ENCODE assay signal across 18 cellular contexts in genomic region chr22:26918236-26918635, GRCh38.
"Had no signal": no experiment of that assay in that cellular context is flagged by ENCODE, and none has a peak within 500 bp of the region (broad histone marks: within the 10 kb centered on the region; RNA-seq: fewer than 3 reads in every experiment).

No MANE protein-coding gene starts in this region.

- H3K36me3 ChIP-seq: heart left ventricle, right atrium auricular region, transverse colon, vagina, WERI-Rb-1 had no signal

- H3K4me1 ChIP-seq: right atrium auricular region, transverse colon, vagina had no signal

- H3K4me3 ChIP-seq: heart left ventricle, right atrium auricular region, transverse colon, vagina had no signal

- H3K9me3 ChIP-seq: heart left ventricle, right atrium auricular region, transverse colon, vagina had no signal

- H3K27ac ChIP-seq: epithelial cell of prostate, heart left ventricle, right atrium auricular region, transverse colon, vagina, WERI-Rb-1 had no signal

- H3K27me3 ChIP-seq: right atrium auricular region had no signal

- ATAC-seq: activated naive CD8-positive, alpha-beta T cell treated with anti-CD3 and anti-CD28 coated beads, Interleukin-2, amount 50 U/mL, for 24 hours; heart left ventricle; left lobe of liver had no signal

- DNase-seq: activated CD4-positive, alpha-beta T cell treated with anti-CD3 and anti-CD28 coated beads for 1 hour; activated CD8-positive, alpha-beta memory T cell treated with anti-CD3 and anti-CD28 coated beads for 24 hours; activated CD8-positive, alpha-beta memory T cell treated with anti-CD3 and anti-CD28 coated beads, Interleukin-2, amount 50 U/mL, for 48 hours; activated effector memory CD4-positive, alpha-beta T cell treated with Interleukin-2 at 50 U/mL for 16 hours; activated naive CD4-positive, alpha-beta T cell treated with anti-CD3 and anti-CD28 coated beads, Interleukin-2, amount 10 ng/mL, durations not matched to agents 7 days and 5 days; activated naive CD8-positive, alpha-beta T cell treated with anti-CD3 and anti-CD28 coated beads, Interleukin-2, amount 50 U/mL, for 24 hours; activated T-cell treated with anti-CD3 and anti-CD28 coated beads, Interleukin-2, amount 50 U/mL, for 48 hours; heart left ventricle; kidney; midbrain; occipital lobe; T-helper 2 cell; transverse colon; WERI-Rb-1 had no signal
